Comparison of ENCODE assay signal across 1 cellular context in the genomic region with DNA sequence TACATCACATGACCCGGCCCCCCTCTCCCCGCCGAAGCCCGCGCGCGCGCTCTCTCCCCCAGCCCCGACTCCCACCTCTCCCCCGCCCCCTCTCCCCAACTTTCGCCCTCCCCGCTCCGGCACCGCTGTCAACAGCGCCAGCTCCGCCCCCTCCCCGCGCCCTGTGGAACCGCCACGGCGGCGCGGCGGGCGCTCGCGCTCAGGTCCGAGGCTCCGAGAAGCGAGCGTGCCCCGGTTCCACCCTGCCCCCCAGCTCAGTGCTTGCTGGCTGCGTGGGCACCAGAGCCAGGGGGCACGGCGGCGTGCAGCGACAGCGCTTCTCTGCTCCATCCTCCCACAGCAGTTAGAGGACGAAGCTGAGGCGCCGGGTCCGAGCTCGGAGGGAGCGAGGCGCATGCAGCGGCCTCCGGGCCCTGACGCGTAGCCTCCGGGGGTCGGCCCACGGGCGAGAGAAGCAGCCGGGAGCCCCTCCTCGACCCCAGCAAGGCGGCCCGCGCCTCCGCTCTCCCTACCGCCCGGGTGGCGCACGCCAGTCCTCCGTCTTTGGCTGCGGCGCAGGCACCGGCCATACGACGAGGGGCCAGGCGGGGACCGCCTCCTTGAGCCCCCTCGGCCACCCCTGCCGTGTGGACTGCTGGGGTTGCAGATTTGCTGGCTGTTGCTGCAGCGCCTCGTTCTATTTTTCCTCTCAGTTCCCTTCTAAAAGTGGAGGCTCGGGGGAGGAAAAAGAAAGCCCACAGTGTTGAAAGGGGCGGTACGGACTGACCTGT.
TF ChIP-seq lines count a peak whose summit lies in the region.

No MANE protein-coding gene starts in this region.

TF ChIP-seq in K562, 482 proteins besides CTCF, POLR2A, EP300 and RAD21 (continued from another document and continues in another):
- no peak for TF ChIP-seq ZMIZ1 (IDR thresholded peaks at IDR 0.05; ENCODE audit: low read depth in 2 of 2, low read length in 2 of 2)
- TF ChIP-seq, protein P1, sequence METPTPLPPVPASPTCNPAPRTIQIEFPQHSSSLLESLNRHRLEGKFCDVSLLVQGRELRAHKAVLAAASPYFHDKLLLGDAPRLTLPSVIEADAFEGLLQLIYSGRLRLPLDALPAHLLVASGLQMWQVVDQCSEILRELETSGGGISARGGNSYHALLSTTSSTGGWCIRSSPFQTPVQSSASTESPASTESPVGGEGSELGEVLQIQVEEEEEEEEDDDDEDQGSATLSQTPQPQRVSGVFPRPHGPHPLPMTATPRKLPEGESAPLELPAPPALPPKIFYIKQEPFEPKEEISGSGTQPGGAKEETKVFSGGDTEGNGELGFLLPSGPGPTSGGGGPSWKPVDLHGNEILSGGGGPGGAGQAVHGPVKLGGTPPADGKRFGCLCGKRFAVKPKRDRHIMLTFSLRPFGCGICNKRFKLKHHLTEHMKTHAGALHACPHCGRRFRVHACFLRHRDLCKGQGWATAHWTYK (CRISPR knock-in tag; IDR thresholded peaks at IDR 0.05): peak; percentile 41; the same call in 1 of the 2 replicates
- 0 out of 2 replicates have a peak, but pooled peaks have one; percentile 25 for TF ChIP-seq NFRKB (IDR thresholded peaks at IDR 0.05; ENCODE audit: low read depth)
- TF ChIP-seq, protein P2, sequence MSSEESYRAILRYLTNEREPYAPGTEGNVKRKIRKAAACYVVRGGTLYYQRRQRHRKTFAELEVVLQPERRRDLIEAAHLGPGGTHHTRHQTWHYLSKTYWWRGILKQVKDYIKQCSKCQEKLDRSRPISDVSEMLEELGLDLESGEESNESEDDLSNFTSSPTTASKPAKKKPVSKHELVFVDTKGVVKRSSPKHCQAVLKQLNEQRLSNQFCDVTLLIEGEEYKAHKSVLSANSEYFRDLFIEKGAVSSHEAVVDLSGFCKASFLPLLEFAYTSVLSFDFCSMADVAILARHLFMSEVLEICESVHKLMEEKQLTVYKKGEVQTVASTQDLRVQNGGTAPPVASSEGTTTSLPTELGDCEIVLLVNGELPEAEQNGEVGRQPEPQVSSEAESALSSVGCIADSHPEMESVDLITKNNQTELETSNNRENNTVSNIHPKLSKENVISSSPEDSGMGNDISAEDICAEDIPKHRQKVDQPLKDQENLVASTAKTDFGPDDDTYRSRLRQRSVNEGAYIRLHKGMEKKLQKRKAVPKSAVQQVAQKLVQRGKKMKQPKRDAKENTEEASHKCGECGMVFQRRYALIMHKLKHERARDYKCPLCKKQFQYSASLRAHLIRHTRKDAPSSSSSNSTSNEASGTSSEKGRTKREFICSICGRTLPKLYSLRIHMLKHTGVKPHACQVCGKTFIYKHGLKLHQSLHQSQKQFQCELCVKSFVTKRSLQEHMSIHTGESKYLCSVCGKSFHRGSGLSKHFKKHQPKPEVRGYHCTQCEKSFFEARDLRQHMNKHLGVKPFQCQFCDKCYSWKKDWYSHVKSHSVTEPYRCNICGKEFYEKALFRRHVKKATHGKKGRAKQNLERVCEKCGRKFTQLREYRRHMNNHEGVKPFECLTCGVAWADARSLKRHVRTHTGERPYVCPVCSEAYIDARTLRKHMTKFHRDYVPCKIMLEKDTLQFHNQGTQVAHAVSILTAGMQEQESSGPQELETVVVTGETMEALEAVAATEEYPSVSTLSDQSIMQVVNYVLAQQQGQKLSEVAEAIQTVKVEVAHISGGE (CRISPR knock-in tag; IDR thresholded peaks at IDR 0.05): no peak
- no peak for TF ChIP-seq ZNF282 (CRISPR knock-in tag; IDR thresholded peaks at IDR 0.05)
- peak; percentile 64 for TF ChIP-seq RBM22 (IDR thresholded peaks at IDR 0.05; ENCODE audit: low read depth, low read length, poor library complexity, severe bottlenecking)
- no peak for TF ChIP-seq HDAC8 (tag; IDR thresholded peaks at IDR 0.05)
- TF ChIP-seq ZNF830 (CRISPR knock-in tag; IDR thresholded peaks at IDR 0.05): no peak
- TF ChIP-seq MAFF (IDR thresholded peaks at IDR 0.05; ENCODE audit: low read length): no peak
- TF ChIP-seq, protein P3, sequence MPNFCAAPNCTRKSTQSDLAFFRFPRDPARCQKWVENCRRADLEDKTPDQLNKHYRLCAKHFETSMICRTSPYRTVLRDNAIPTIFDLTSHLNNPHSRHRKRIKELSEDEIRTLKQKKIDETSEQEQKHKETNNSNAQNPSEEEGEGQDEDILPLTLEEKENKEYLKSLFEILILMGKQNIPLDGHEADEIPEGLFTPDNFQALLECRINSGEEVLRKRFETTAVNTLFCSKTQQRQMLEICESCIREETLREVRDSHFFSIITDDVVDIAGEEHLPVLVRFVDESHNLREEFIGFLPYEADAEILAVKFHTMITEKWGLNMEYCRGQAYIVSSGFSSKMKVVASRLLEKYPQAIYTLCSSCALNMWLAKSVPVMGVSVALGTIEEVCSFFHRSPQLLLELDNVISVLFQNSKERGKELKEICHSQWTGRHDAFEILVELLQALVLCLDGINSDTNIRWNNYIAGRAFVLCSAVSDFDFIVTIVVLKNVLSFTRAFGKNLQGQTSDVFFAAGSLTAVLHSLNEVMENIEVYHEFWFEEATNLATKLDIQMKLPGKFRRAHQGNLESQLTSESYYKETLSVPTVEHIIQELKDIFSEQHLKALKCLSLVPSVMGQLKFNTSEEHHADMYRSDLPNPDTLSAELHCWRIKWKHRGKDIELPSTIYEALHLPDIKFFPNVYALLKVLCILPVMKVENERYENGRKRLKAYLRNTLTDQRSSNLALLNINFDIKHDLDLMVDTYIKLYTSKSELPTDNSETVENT (CRISPR knock-in tag; IDR thresholded peaks at IDR 0.05): no peak
- TF ChIP-seq SP2 (IDR thresholded peaks at IDR 0.05; ENCODE audit: extremely low read depth, low read depth, low read length, poor library complexity, severe bottlenecking): no peak
- no peak for TF ChIP-seq ZNF165 (CRISPR knock-in tag; IDR thresholded peaks at IDR 0.05; ENCODE audit: borderline replicate concordance)
- TF ChIP-seq TAF1 (IDR thresholded peaks at IDR 0.05; ENCODE audit: control insufficient read depth, extremely low read depth, insufficient read depth, low read length, severe bottlenecking): peak; percentile 66
- TF ChIP-seq HCFC1 (IDR thresholded peaks at IDR 0.05; ENCODE audit: low read depth, low read length): no peak
- no peak for TF ChIP-seq SRF (CRISPR knock-in tag; IDR thresholded peaks at IDR 0.05)
- TF ChIP-seq HMG20B (CRISPR knock-in tag; IDR thresholded peaks at IDR 0.05): no peak
- no peak for TF ChIP-seq NR2C1 (IDR thresholded peaks at IDR 0.05)
- TF ChIP-seq NR2C1 (tag; IDR thresholded peaks at IDR 0.05): no peak
- TF ChIP-seq ZNF780A (CRISPR knock-in tag; IDR thresholded peaks at IDR 0.05): no peak
- TF ChIP-seq, protein P4, sequence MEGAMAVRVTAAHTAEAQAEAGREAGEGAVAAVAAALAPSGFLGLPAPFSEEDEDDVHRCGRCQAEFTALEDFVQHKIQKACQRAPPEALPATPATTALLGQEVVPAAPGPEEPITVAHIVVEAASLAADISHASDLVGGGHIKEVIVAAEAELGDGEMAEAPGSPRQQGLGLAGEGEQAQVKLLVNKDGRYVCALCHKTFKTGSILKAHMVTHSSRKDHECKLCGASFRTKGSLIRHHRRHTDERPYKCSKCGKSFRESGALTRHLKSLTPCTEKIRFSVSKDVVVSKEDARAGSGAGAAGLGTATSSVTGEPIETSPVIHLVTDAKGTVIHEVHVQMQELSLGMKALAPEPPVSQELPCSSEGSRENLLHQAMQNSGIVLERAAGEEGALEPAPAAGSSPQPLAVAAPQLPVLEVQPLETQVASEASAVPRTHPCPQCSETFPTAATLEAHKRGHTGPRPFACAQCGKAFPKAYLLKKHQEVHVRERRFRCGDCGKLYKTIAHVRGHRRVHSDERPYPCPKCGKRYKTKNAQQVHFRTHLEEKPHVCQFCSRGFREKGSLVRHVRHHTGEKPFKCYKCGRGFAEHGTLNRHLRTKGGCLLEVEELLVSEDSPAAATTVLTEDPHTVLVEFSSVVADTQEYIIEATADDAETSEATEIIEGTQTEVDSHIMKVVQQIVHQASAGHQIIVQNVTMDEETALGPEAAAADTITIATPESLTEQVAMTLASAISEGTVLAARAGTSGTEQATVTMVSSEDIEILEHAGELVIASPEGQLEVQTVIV (CRISPR knock-in tag; IDR thresholded peaks at IDR 0.05; ENCODE audit: borderline replicate concordance): no peak
- no peak for TF ChIP-seq FOXJ3 (CRISPR knock-in tag; IDR thresholded peaks at IDR 0.05)
- TF ChIP-seq MXI1 (IDR thresholded peaks at IDR 0.05; ENCODE audit: low read depth, low read length): no peak
- TF ChIP-seq ARID1B (IDR thresholded peaks at IDR 0.05): no peak
- TF ChIP-seq ESRRA (IDR thresholded peaks at IDR 0.05; ENCODE audit: borderline replicate concordance, low read depth): no peak; the same call in 1 of the 2 replicates
- TF ChIP-seq ARID3A (IDR thresholded peaks at IDR 0.05; ENCODE audit: borderline replicate concordance, low read depth, low read length): no peak
- no peak for TF ChIP-seq NFIX (CRISPR knock-in tag; IDR thresholded peaks at IDR 0.05; ENCODE audit: low read depth)
- TF ChIP-seq, protein P5, sequence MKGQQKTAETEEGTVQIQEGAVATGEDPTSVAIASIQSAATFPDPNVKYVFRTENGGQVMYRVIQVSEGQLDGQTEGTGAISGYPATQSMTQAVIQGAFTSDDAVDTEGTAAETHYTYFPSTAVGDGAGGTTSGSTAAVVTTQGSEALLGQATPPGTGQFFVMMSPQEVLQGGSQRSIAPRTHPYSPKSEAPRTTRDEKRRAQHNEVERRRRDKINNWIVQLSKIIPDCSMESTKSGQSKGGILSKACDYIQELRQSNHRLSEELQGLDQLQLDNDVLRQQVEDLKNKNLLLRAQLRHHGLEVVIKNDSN (CRISPR knock-in tag; IDR thresholded peaks at IDR 0.05): no peak
- no peak for TF ChIP-seq ZNF79 (CRISPR knock-in tag; IDR thresholded peaks at IDR 0.05; ENCODE audit: low read depth)
- no peak for TF ChIP-seq JUN (IDR thresholded peaks at IDR 0.05; ENCODE audit: borderline replicate concordance, low read depth, low read length)
- no peak for TF ChIP-seq JUN (CRISPR knock-in tag; IDR thresholded peaks at IDR 0.05; ENCODE audit: borderline replicate concordance)
- TF ChIP-seq POLR2H (tag; IDR thresholded peaks at IDR 0.05; ENCODE audit: low read depth): no peak
- TF ChIP-seq, protein P6, sequence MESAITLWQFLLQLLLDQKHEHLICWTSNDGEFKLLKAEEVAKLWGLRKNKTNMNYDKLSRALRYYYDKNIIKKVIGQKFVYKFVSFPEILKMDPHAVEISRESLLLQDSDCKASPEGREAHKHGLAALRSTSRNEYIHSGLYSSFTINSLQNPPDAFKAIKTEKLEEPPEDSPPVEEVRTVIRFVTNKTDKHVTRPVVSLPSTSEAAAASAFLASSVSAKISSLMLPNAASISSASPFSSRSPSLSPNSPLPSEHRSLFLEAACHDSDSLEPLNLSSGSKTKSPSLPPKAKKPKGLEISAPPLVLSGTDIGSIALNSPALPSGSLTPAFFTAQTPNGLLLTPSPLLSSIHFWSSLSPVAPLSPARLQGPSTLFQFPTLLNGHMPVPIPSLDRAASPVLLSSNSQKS (CRISPR knock-in tag; IDR thresholded peaks at IDR 0.05): no peak
- TF ChIP-seq ZNF140 (CRISPR knock-in tag; IDR thresholded peaks at IDR 0.05): no peak
- TF ChIP-seq ZNF384 (IDR thresholded peaks at IDR 0.05; ENCODE audit: low read depth, low read length): no peak
- no peak for TF ChIP-seq ZNF133 (CRISPR knock-in tag; IDR thresholded peaks at IDR 0.05)
- TF ChIP-seq ZSCAN32 (CRISPR knock-in tag; IDR thresholded peaks at IDR 0.05): no peak
- 0 out of 2 replicates have a peak, but pooled peaks have one; percentile 18 for TF ChIP-seq FOXK1 (CRISPR knock-in tag; IDR thresholded peaks at IDR 0.05; ENCODE audit: borderline replicate concordance)
- no peak for TF ChIP-seq KAT8 (IDR thresholded peaks at IDR 0.05; ENCODE audit: low read depth)
- TF ChIP-seq CBFA2T2 (conservative IDR thresholded peaks at IDR 0.05): no peak
- no peak for TF ChIP-seq CAMTA2 (CRISPR knock-in tag; conservative IDR thresholded peaks at IDR 0.05)
- no peak for TF ChIP-seq RUNX1 (IDR thresholded peaks at IDR 0.05; ENCODE audit: low read depth)
- no peak for TF ChIP-seq PTRF (tag; IDR thresholded peaks at IDR 0.05)
- no peak for TF ChIP-seq BDP1 (IDR thresholded peaks at IDR 0.05; ENCODE audit: insufficient read depth, insufficient read length)
